Comparison of ENCODE assay signal across 8 cellular contexts in the genomic region with DNA sequence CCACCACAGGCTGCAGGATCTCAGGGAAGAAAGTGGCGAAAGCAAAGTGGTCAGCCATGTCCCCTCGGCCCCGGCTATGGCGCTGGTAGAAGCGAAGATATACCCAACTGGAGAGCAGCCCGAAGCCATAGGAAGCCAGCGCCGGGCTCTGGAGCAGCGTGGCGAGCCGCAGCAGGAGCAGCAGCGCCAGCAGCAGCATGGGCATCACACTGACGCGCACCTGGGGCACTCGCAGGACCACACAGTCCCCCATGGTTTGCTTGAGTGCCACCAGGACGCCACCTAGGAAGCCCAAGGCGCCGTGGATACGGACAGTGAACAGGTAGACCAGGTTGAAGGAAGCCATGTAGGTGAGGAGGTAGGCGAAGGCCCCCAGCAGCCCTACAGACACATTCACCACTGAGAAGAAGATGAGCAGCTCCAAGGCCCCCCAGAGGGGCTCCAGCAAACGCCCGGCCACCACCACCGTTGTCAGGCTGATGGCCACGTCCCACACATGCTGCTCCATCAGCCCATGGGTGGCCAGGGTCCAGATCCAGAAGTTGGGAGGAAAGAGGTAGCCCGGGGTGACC. TPM values are rescaled to one million over a fixed set of nuclear protein-coding genes. Genes with fewer than 3 reads are reported as not detected.
DNase-seq lines count a peak whose midpoint lies in the region; ATAC-seq and TF ChIP-seq lines count a peak whose summit lies in the region.

No MANE protein-coding gene starts in this region.

- no peak for TF ChIP-seq CTCF in DND-41 (IDR thresholded peaks at IDR 0.05; ENCODE audit: borderline replicate concordance, extremely low read depth, low read length, poor library complexity, severe bottlenecking)

- peak overlapping the region; percentile 64 to 67; a peak in 3 of 4 replicates for H3K4me3 ChIP-seq in DND-41 (ENCODE audit: low read depth in 1 of 2, low read length in 2 of 2)
- peak overlapping the region; percentile 94 for H3K4me3 ChIP-seq in trophoblast cell (ENCODE audit: low read depth, low read length)

- peak overlapping the region; percentile 12 for H4K12ac ChIP-seq in trophoblast cell (ENCODE audit: low read depth, low read length)

- peaks cover 42% of the 10 kb centered on the region for H4K20me1 ChIP-seq in DND-41 (ENCODE audit: insufficient read depth, low read length)

- H3K4me2 ChIP-seq in DND-41 (ENCODE audit: insufficient read depth, low read length), result peak overlapping the region; percentile 98
- peak overlapping the region; percentile 88 for H3K4me2 ChIP-seq in trophoblast cell (ENCODE audit: low read length)

- H2BK12ac ChIP-seq in trophoblast cell (ENCODE audit: low read length), result no peak overlapping the region

- H3K9me3 ChIP-seq in DND-41 (ENCODE audit: insufficient read depth, low read length, severe bottlenecking) (no peaks in the 10 kb centered on the region), trophoblast cell (ENCODE audit: insufficient read depth, low read depth, low read length) (no peaks in the 10 kb centered on the region)

- H2BK5ac ChIP-seq in trophoblast cell (ENCODE audit: low read depth, low read length, poor library complexity), result no peak overlapping the region

- H3K79me1 ChIP-seq in trophoblast cell (ENCODE audit: low read length), result peaks cover 4% of the 10 kb centered on the region

- DNase-seq in DND-41, result no peak
- DNase-seq in RKO (ENCODE audit: low spot score), result peak; percentile 36
- no peak for DNase-seq in trophoblast cell
- DNase-seq in NCI-H1694 treated with DMSO at 0.1 percent for 48 hours (lab: John Stamatoyannopoulos, UW), result no peak
- DNase-seq in NCI-H82 treated with DMSO at 0.1 percent for 48 hours (lab: John Stamatoyannopoulos, UW; ENCODE audit: unreplicated experiment), result no peak
- no peak for DNase-seq in D341Med (ENCODE audit: low spot score)
- DNase-seq in A172 (ENCODE audit: low spot score), result no peak

- no peak overlapping the region for H3K18ac ChIP-seq in trophoblast cell (ENCODE audit: low read length)

- H4K91ac ChIP-seq in trophoblast cell (ENCODE audit: low read depth, low read length), result no peak overlapping the region

- ATAC-seq in DND-41 (ENCODE audit: insufficient read depth, low read depth) (no peak), esophagus mucosa (peak; percentile 0)

- H2AFZ ChIP-seq in DND-41 (ENCODE audit: low read depth, low read length) (no peak overlapping the region), trophoblast cell (ENCODE audit: insufficient read depth, low read length, poor library complexity) (no peak overlapping the region)

- H2AK5ac ChIP-seq in trophoblast cell (ENCODE audit: low read length), result peak overlapping the region; percentile 85

- H3K9ac ChIP-seq in DND-41 (ENCODE audit: low read depth, low read length), result peak overlapping the region; percentile 70
- peak overlapping the region; percentile 92 for H3K9ac ChIP-seq in trophoblast cell (ENCODE audit: low read length)

- H3K36me3 ChIP-seq in DND-41 (ENCODE audit: insufficient read depth, low read length), result peaks cover 54% of the 10 kb centered on the region
- peaks cover 33 to 41% of the 10 kb centered on the region in 2 experiments for H3K36me3 ChIP-seq in trophoblast cell (ENCODE audit: control insufficient read depth in 1 of 2, insufficient read depth in 2 of 2, low read length in 2 of 2)

- H3K4ac ChIP-seq in trophoblast cell (ENCODE audit: low read depth, low read length), result peak overlapping the region; percentile 73

- peaks cover 54% of the 10 kb centered on the region for H3K79me2 ChIP-seq in DND-41 (ENCODE audit: insufficient read depth, low read length)
- H3K79me2 ChIP-seq in trophoblast cell (ENCODE audit: control insufficient read depth, insufficient read depth, low read length, poor library complexity), result peaks cover 15% of the 10 kb centered on the region

- peak overlapping the region; percentile 95 for H3K14ac ChIP-seq in trophoblast cell (ENCODE audit: low read length)

- peak overlapping the region; percentile 98 for H4K8ac ChIP-seq in trophoblast cell (ENCODE audit: low read depth, low read length)

- H3K4me1 ChIP-seq in DND-41 (ENCODE audit: insufficient read depth, low read length) (peaks cover 44% of the 10 kb centered on the region), trophoblast cell (ENCODE audit: control insufficient read depth in 1 of 2, insufficient read depth in 2 of 2, low read length in 2 of 2) (peaks cover 18 to 33% of the 10 kb centered on the region in 2 experiments)

- H3K27me3 ChIP-seq in DND-41 (ENCODE audit: insufficient read depth, low read length, poor library complexity) (no peaks in the 10 kb centered on the region), trophoblast cell (ENCODE audit: insufficient read depth, low read length) (no peaks in the 10 kb centered on the region)

- no peak overlapping the region for H3K23ac ChIP-seq in trophoblast cell (ENCODE audit: low read length)

- H2BK120ac ChIP-seq in trophoblast cell (ENCODE audit: insufficient read depth, low read length, poor library complexity), result no peak overlapping the region

- no CpG with 5 or more reads among the region's 25 CpGs for WGBS in trophoblast cell (ENCODE audit: extremely low coverage, insufficient coverage, insufficient read length)

- H3K27ac ChIP-seq in DND-41 (ENCODE audit: low read length) (peak overlapping the region; percentile 61), trophoblast cell (ENCODE audit: low read depth, low read length) (no peak overlapping the region)

RNA-seq across cellular contexts. Expression of a gene that starts 0.9 kb away (rescaled TPM):
- total RNA-seq in esophagus mucosa, result 19.3 TPM
- polyA plus RNA-seq in trophoblast cell (2013), result 43.3 and 44.6 TPM in 2 replicates
- 57.3 and 58.9 TPM in 2 replicates for total RNA-seq in A172 (2014; rRNA removed; shearing (Covaris generic))

RNA-seq across cellular contexts. Expression of a gene that starts 7.8 kb away (rescaled TPM):
- total RNA-seq in esophagus mucosa, result 15.5 TPM
- polyA plus RNA-seq in trophoblast cell (2013), result 14.7 and 16.2 TPM in 2 replicates
- 46.9 and 53.7 TPM in 2 replicates for total RNA-seq in A172 (2014; rRNA removed; shearing (Covaris generic))

RNA-seq across cellular contexts. Expression of a gene that starts 7.9 kb away (rescaled TPM):
- 11.0 TPM for total RNA-seq in esophagus mucosa
- 13.1 TPM in 2 replicates for polyA plus RNA-seq in trophoblast cell (2013)
- 23.1 and 24.8 TPM in 2 replicates for total RNA-seq in A172 (2014; rRNA removed; shearing (Covaris generic))

RNA-seq across cellular contexts. Expression of a gene that starts 12.9 kb away (rescaled TPM):
- total RNA-seq in esophagus mucosa, result 0.64 TPM
- 0.45 and 0.51 TPM in 2 replicates for polyA plus RNA-seq in trophoblast cell (2013)
- 0.09 and 0.62 TPM in 2 replicates for total RNA-seq in A172 (2014; rRNA removed; shearing (Covaris generic))

RNA-seq across cellular contexts. Expression of a gene that starts 17.8 kb away (rescaled TPM):
- 13.6 TPM for total RNA-seq in esophagus mucosa
- 15.1 and 16.0 TPM in 2 replicates for polyA plus RNA-seq in trophoblast cell (2013)
- total RNA-seq in A172 (2014; rRNA removed; shearing (Covaris generic)), result 12.9 and 16.9 TPM in 2 replicates
